ENCODE assay signal across 11 cellular contexts in genomic region chr2:25312958-25313710, GRCh38. TPM values are rescaled to one million over a fixed set of nuclear protein-coding genes. Genes with fewer than 3 reads are reported as not detected.
DNase-seq lines count a peak whose midpoint lies in the region; ATAC-seq, FAIRE-seq and TF ChIP-seq lines count a peak whose summit lies in the region.
"Had no signal": no experiment of that assay in that cellular context is flagged by ENCODE, and none has a peak within 500 bp of the region (broad histone marks: within the 10 kb centered on the region; RNA-seq: fewer than 3 reads in every experiment).

No MANE protein-coding gene starts in this region.

- peak overlapping the region; percentile 94 for H3K4me2 ChIP-seq in BLaER1

- H3K9me3 Mint-ChIP-seq in activated naive CD4-positive, alpha-beta T cell treated with anti-CD3 and anti-CD28 coated beads for 36 hours = no peaks in the 10 kb centered on the region
- H3K9me3 Mint-ChIP-seq in Caco-2 (ENCODE audit: unreplicated experiment) = no peaks in the 10 kb centered on the region

- H3K4me1 Mint-ChIP-seq in activated naive CD4-positive, alpha-beta T cell treated with anti-CD3 and anti-CD28 coated beads for 36 hours (ENCODE audit: low read depth) = peaks cover 75% of the 10 kb centered on the region
- peaks cover 5% of the 10 kb centered on the region for H3K4me1 Mint-ChIP-seq in Caco-2 (ENCODE audit: low read depth, unreplicated experiment)

- no peak for DNase-seq in RWPE1 (ENCODE audit: low spot score)
- peak; percentile 53 for DNase-seq in activated naive CD4-positive, alpha-beta T cell treated with anti-CD3 and anti-CD28 coated beads for 36 hours
- DNase-seq in pancreas = peak in 1 of 6 donors; percentile 39
- DNase-seq in mesenteric fat pad (ENCODE audit: low spot score) = no peak
- DNase-seq in NCI-H510A treated with DMSO at 0.1 percent for 48 hours (lab: John Stamatoyannopoulos, UW) = no peak
- no peak for DNase-seq in Caco-2
- DNase-seq in AG08395 (ENCODE audit: low spot score) = no peak
- DNase-seq: left colon, MM.1S, NCI-H748 treated with DMSO at 0.1 percent for 48 hours had no signal

- H3K27me3 ChIP-seq in BLaER1 = no peaks in the 10 kb centered on the region
- no peaks in the 10 kb centered on the region for H3K27me3 ChIP-seq in pancreas
- H3K27me3 ChIP-seq in Caco-2 (replicated peaks; ENCODE audit: control insufficient read depth, insufficient read depth, low read length) = no peaks in the 10 kb centered on the region

- H3K27ac Mint-ChIP-seq in activated naive CD4-positive, alpha-beta T cell treated with anti-CD3 and anti-CD28 coated beads for 36 hours = peak overlapping the region; percentile 97
- no peak overlapping the region for H3K27ac Mint-ChIP-seq in Caco-2 (ENCODE audit: unreplicated experiment)

- TF ChIP-seq CTCF in RWPE1 (conservative IDR thresholded peaks at IDR 0.05; ENCODE audit: low read depth) (no peak), pancreas (IDR thresholded peaks at IDR 0.05) (no peak), Caco-2 (IDR thresholded peaks at IDR 0.05; ENCODE audit: insufficient read depth in 1 of 2, low read depth in 1 of 2, low read length in 1 of 2, severe bottlenecking in 1 of 2, unreplicated experiment in 1 of 2) (no peak)

- peaks cover 92% of the 10 kb centered on the region for H3K4me1 ChIP-seq in BLaER1
- peaks cover 30 to 45% (median 38%) of the 10 kb centered on the region in 3 donors for H3K4me1 ChIP-seq in pancreas
- H3K4me1 ChIP-seq in Caco-2 = 0 out of 2 replicates have a peak, but pooled peaks cover 3% of the 10 kb centered on the region

- no peak for FAIRE-seq in pancreas (lab: Jason Lieb, UNC)

- no peak for ATAC-seq in pancreas
- ATAC-seq: left colon had no signal

- peak overlapping the region; percentile 82 for H3K9ac ChIP-seq in BLaER1

- H3K27ac ChIP-seq in BLaER1 (peak overlapping the region; percentile 96), RWPE1 (peak overlapping the region; percentile 75), pancreas (peak overlapping the region in 3 of 4 donors; percentile 42 to 66 (median 44))

- peaks cover 26% of the 10 kb centered on the region for H3K36me3 Mint-ChIP-seq in activated naive CD4-positive, alpha-beta T cell treated with anti-CD3 and anti-CD28 coated beads for 36 hours (ENCODE audit: low read depth)
- H3K36me3 Mint-ChIP-seq in Caco-2 (ENCODE audit: insufficient read depth, unreplicated experiment) = no peaks in the 10 kb centered on the region

- intact Hi-C loops in activated naive CD4-positive, alpha-beta T cell treated with anti-CD3 and anti-CD28 coated beads for 36 hours (cut with micrococcal nuclease) = loop anchor here (1.0 to 10.0 kb wide), 2 partner anchors 21 to 338 kb away; partner anchors contain the start of gene DNAJC27
- intact Hi-C loops in pancreas (cut with DNase I) (no loop called here), Caco-2 (cut with micrococcal nuclease; ENCODE audit: unreplicated experiment) (no loop called here)

- no peaks in the 10 kb centered on the region for H3K27me3 Mint-ChIP-seq in activated naive CD4-positive, alpha-beta T cell treated with anti-CD3 and anti-CD28 coated beads for 36 hours (ENCODE audit: low read depth)
- H3K27me3 Mint-ChIP-seq in Caco-2 (ENCODE audit: insufficient read depth, unreplicated experiment) = no peaks in the 10 kb centered on the region

- CTCF ChIA-PET in RWPE1 (lab: Yijun Ruan, JAX) = no interaction called here
- CTCF ChIA-PET in activated naive CD4-positive, alpha-beta T cell treated with anti-CD3 and anti-CD28 coated beads for 36 hours (lab: Charles Lee) = interaction anchor here (0.6 to 6.0 kb wide), 12 partner anchors 11 to 117 kb away, joined by 3 to 40 read pairs (median 5); no protein-coding TSS in a partner anchor
- CTCF ChIA-PET in Caco-2 (lab: Charles Lee) = no interaction called here

- H3K36me3 ChIP-seq in BLaER1 (peaks cover 29% of the 10 kb centered on the region), pancreas (no peaks in the 10 kb centered on the region), Caco-2 (ENCODE audit: control insufficient read depth, insufficient read depth, low read length) (no peaks in the 10 kb centered on the region)

- BruUV-seq in Caco-2 (replicated peaks; lab: Mats Ljungman, UMichigan) = no TSS peak

- peak overlapping the region; percentile 92 for H3K4me3 Mint-ChIP-seq in activated naive CD4-positive, alpha-beta T cell treated with anti-CD3 and anti-CD28 coated beads for 36 hours
- no peak overlapping the region for H3K4me3 Mint-ChIP-seq in Caco-2 (ENCODE audit: unreplicated experiment)

- H3K9me3 ChIP-seq in BLaER1 = no peaks in the 10 kb centered on the region
- no peaks in the 10 kb centered on the region for H3K9me3 ChIP-seq in pancreas
- H3K9me3 ChIP-seq in Caco-2 = no peaks in the 10 kb centered on the region

- POLR2A ChIA-PET in RWPE1 (lab: Yijun Ruan, JAX; ENCODE audit: low non-redundant PET) = no interaction called here
- POLR2A ChIA-PET in Caco-2 (lab: Charles Lee) = no interaction called here

- 81 to 87% methylated on average over 15 of the region's 15 CpGs for WGBS in pancreas, 2 donors

- H3K4me3 ChIP-seq in BLaER1 (no peak overlapping the region; the same call in 1 of the 2 replicates), pancreas (no peak overlapping the region), Caco-2 (ENCODE audit: low read depth, low read length) (no peak overlapping the region)

- peaks cover 33% of the 10 kb centered on the region for H4K20me1 ChIP-seq in BLaER1

RNA-seq across cellular contexts. Expression of gene DNMT3A, which starts 28.6 kb away (rescaled TPM):
- total RNA-seq in activated naive CD4-positive, alpha-beta T cell treated with anti-CD3 and anti-CD28 coated beads for 36 hours = 10 to 100 TPM; 53.0 to 53.5 TPM
- total RNA-seq in pancreas (10 to 100 TPM; 13.7 to 30.9 (median 17.5) TPM), mesenteric fat pad (24.4 TPM), Caco-2 (2022) (62.1 and 72.2 TPM in 2 replicates)
- 10 to 100 TPM; 10.3 to 19.1 TPM for polyA plus RNA-seq in pancreas

Comparison
In these comparisons a context has a peak if more than half of its experiments do, and no peak if none do; other contexts are left out.
1. H3K27ac ChIP-seq: peak in every context shown above with its lines; median percentile 96 in BLaER1; 75 in RWPE1; 44 in pancreas.